In genomic region chr2:194002699-194003368, GRCh38 we compare ENCODE assay signal across 18 cellular contexts.
A peak's percentile ranks its signal among the peaks of the same experiment; 100 is the strongest.
DNase-seq lines count a peak whose midpoint lies in the region; ATAC-seq lines count a peak whose summit lies in the region.
"Had no signal": no experiment of that assay in that cellular context is flagged by ENCODE, and none has a peak within 500 bp of the region (broad histone marks: within the 10 kb centered on the region; RNA-seq: fewer than 3 reads in every experiment).

No MANE protein-coding gene starts in this region.

- no peak for DNase-seq in stimulated activated naive CD8-positive, alpha-beta T cell treated with anti-CD3 and anti-CD28 coated beads, Interleukin-15, amount 100 ng/mL, for 72 hours
- DNase-seq in stimulated activated naive CD8-positive, alpha-beta T cell treated with anti-CD3 and anti-CD28 coated beads, Interleukin-15, Interleukin-2, amounts not matched to agents 100 U/mL and 50 U/mL, for 24 hours, result no peak
- peak; percentile 81 for DNase-seq in mesenteric fat pad (ENCODE audit: low spot score)
- DNase-seq in stimulated activated effector memory CD8-positive, alpha-beta T cell treated with anti-CD3 and anti-CD28 coated beads, Interleukin-12 subunit alpha, Interleukin-12 subunit beta, amount 100 ng/mL, for 72 hours (ENCODE audit: low spot score in 2 of 2), result no peak
- DNase-seq in hepatic stellate cell (ENCODE audit: low spot score), result no peak
- DNase-seq in T-helper 9 cell, result no peak
- no peak for DNase-seq in NOMO-1 treated with DMSO at 0.1 percent for 48 hours (lab: John Stamatoyannopoulos, UW; ENCODE audit: unreplicated experiment)
- DNase-seq: C1 segment of cervical spinal cord; Caco-2; CD4-positive, CD25-positive, alpha-beta regulatory T cell; CD8-positive, alpha-beta T cell; DMS153; DND-41; GDM1; H9 had no signal

- no peak overlapping the region for H3K27ac Mint-ChIP-seq in stimulated activated naive CD8-positive, alpha-beta T cell treated with anti-CD3 and anti-CD28 coated beads, Interleukin-15, amount 100 ng/mL, for 72 hours
- H3K27ac Mint-ChIP-seq in stimulated activated effector memory CD8-positive, alpha-beta T cell treated with anti-CD3 and anti-CD28 coated beads, Interleukin-12 subunit alpha, Interleukin-12 subunit beta, amount 100 ng/mL, for 72 hours, result no peak overlapping the region
- H3K27ac Mint-ChIP-seq: CD4-positive, CD25-positive, alpha-beta regulatory T cell; CD8-positive, alpha-beta T cell; GM23338; H9 had no signal

- ATAC-seq in stimulated activated naive CD8-positive, alpha-beta T cell treated with anti-CD3 and anti-CD28 coated beads, Interleukin-15, amount 100 ng/mL, for 72 hours, result peak; percentile 39
- ATAC-seq in stimulated activated naive CD8-positive, alpha-beta T cell treated with anti-CD3 and anti-CD28 coated beads, Interleukin-15, Interleukin-2, amounts not matched to agents 100 U/mL and 50 U/mL, for 24 hours, result no peak
- peak; percentile 24 for ATAC-seq in stimulated activated effector memory CD8-positive, alpha-beta T cell treated with anti-CD3 and anti-CD28 coated beads, Interleukin-12 subunit alpha, Interleukin-12 subunit beta, amount 100 ng/mL, for 72 hours
- ATAC-seq: CD8-positive, alpha-beta T cell; GM12878; GM23338; HCT116 had no signal

- no peak overlapping the region for H3K4me3 Mint-ChIP-seq in stimulated activated naive CD8-positive, alpha-beta T cell treated with anti-CD3 and anti-CD28 coated beads, Interleukin-15, amount 100 ng/mL, for 72 hours
- no peak overlapping the region for H3K4me3 Mint-ChIP-seq in stimulated activated effector memory CD8-positive, alpha-beta T cell treated with anti-CD3 and anti-CD28 coated beads, Interleukin-12 subunit alpha, Interleukin-12 subunit beta, amount 100 ng/mL, for 72 hours
- H3K4me3 Mint-ChIP-seq: CD4-positive, CD25-positive, alpha-beta regulatory T cell; CD8-positive, alpha-beta T cell; GM23338; H9 had no signal

- H3K4me1 Mint-ChIP-seq in stimulated activated naive CD8-positive, alpha-beta T cell treated with anti-CD3 and anti-CD28 coated beads, Interleukin-15, amount 100 ng/mL, for 72 hours, result no peaks in the 10 kb centered on the region
- H3K4me1 Mint-ChIP-seq in stimulated activated effector memory CD8-positive, alpha-beta T cell treated with anti-CD3 and anti-CD28 coated beads, Interleukin-12 subunit alpha, Interleukin-12 subunit beta, amount 100 ng/mL, for 72 hours, result no peaks in the 10 kb centered on the region
- H3K4me1 Mint-ChIP-seq: CD4-positive, CD25-positive, alpha-beta regulatory T cell; GM23338; H9 had no signal

- H3K27me3 Mint-ChIP-seq in stimulated activated naive CD8-positive, alpha-beta T cell treated with anti-CD3 and anti-CD28 coated beads, Interleukin-15, amount 100 ng/mL, for 72 hours, result no peaks in the 10 kb centered on the region
- H3K27me3 Mint-ChIP-seq: CD4-positive, CD25-positive, alpha-beta regulatory T cell had no signal

- H3K36me3 Mint-ChIP-seq in stimulated activated effector memory CD8-positive, alpha-beta T cell treated with anti-CD3 and anti-CD28 coated beads, Interleukin-12 subunit alpha, Interleukin-12 subunit beta, amount 100 ng/mL, for 72 hours, result no peaks in the 10 kb centered on the region
- H3K36me3 Mint-ChIP-seq: CD4-positive, CD25-positive, alpha-beta regulatory T cell; CD8-positive, alpha-beta T cell had no signal

- H3K9me3 Mint-ChIP-seq in stimulated activated naive CD8-positive, alpha-beta T cell treated with anti-CD3 and anti-CD28 coated beads, Interleukin-15, amount 100 ng/mL, for 72 hours, result peaks cover 0 to 5% of the 10 kb centered on the region in 2 donors
- peaks cover 7% of the 10 kb centered on the region for H3K9me3 Mint-ChIP-seq in stimulated activated effector memory CD8-positive, alpha-beta T cell treated with anti-CD3 and anti-CD28 coated beads, Interleukin-12 subunit alpha, Interleukin-12 subunit beta, amount 100 ng/mL, for 72 hours
